Comparison of ENCODE assay signal across 10 cellular contexts in the genomic region with DNA sequence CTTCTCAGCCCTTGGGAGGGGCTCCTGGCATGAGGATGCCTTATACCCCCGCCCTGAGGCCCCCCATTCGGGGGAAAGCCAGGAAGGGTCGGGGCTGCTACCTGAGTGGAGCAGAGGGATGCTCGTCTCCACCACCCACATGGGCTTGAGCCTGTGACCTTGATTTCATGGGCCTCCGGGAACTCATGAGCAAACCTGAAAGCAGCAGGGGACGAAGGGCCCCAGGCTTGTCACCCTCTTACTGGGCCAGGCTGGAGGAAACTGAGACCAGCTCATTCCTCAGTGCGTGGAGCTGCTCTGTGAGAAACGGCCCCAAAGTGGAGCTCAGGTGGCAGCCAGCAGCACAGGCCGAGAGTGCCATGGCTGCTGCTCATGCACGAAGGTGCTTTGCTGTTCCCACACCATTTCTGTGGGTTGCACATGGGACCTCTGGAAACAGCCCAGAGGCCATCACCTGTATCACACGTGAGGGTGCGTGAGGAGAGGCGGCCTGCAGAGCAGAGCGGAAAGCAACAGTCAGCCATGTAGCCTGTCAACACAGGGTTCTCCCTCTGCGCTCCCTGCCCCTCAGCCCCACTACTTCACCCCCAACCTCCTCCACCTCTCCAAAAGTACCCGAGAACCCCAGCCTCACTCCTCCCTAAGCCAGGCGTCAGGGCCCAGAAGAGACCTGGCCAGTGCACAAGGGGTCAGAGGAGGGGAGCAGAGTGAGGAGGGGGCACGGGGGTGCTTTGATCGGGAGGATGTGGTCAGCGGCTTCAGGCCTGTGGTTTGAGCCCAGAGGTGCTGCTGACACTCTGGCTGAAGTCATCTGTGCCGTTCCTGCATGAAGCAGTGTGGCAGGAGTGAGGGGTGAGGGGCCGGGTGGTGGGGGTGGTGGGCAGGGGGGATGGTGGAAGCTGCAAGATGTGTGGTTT. TPM values are rescaled to one million over a fixed set of nuclear protein-coding genes. Genes with fewer than 3 reads are reported as not detected.
DNase-seq lines count a peak whose midpoint lies in the region; ATAC-seq and TF ChIP-seq lines count a peak whose summit lies in the region.
"Had no signal": no experiment of that assay in that cellular context is flagged by ENCODE, and none has a peak within 500 bp of the region (broad histone marks: within the 10 kb centered on the region; RNA-seq: fewer than 3 reads in every experiment).

No MANE protein-coding gene starts in this region.

- H3K27me3 Mint-ChIP-seq in activated CD4-positive, alpha-beta T cell treated with anti-CD3 and anti-CD28 coated beads, Interleukin-2, amount 10 ng/mL, durations not matched to agents 7 days and 5 days, result no peaks in the 10 kb centered on the region

- CTCF ChIA-PET in activated CD4-positive, alpha-beta T cell treated with anti-CD3 and anti-CD28 coated beads, Interleukin-2, amount 10 ng/mL, durations not matched to agents 7 days and 5 days (lab: Charles Lee), result interaction anchor here (0.8 to 5.1 kb wide), 9 partner anchors 8 to 111 kb away, joined by 3 to 63 read pairs (median 4); partner anchors contain the start of gene IL2RB
- CTCF ChIA-PET in RWPE1 (lab: Yijun Ruan, JAX), result no interaction called here

- no peak overlapping the region for H3K4me3 ChIP-seq in upper lobe of left lung

- peaks cover 4% of the 10 kb centered on the region for H3K9me3 Mint-ChIP-seq in activated CD4-positive, alpha-beta T cell treated with anti-CD3 and anti-CD28 coated beads, Interleukin-2, amount 10 ng/mL, durations not matched to agents 7 days and 5 days

- H3K36me3 Mint-ChIP-seq in activated CD4-positive, alpha-beta T cell treated with anti-CD3 and anti-CD28 coated beads, Interleukin-2, amount 10 ng/mL, durations not matched to agents 7 days and 5 days (ENCODE audit: low read depth), result peaks cover 10% of the 10 kb centered on the region

- POLR2A ChIA-PET in activated CD4-positive, alpha-beta T cell treated with anti-CD3 and anti-CD28 coated beads, Interleukin-2, amount 10 ng/mL, durations not matched to agents 7 days and 5 days (lab: Charles Lee), result interaction anchor here (1.0 to 4.3 kb wide), 3 partner anchors 15 to 44 kb away, joined by 3 to 30 read pairs (median 5); partner anchors contain the start of gene IL2RB
- POLR2A ChIA-PET in RWPE1 (lab: Yijun Ruan, JAX; ENCODE audit: low non-redundant PET), result no interaction called here

- 79 to 86% methylated on average over 20 to 22 of the region's 22 CpGs for WGBS in upper lobe of left lung, 2 donors

- H3K27ac ChIP-seq in RWPE1 (no peak overlapping the region), upper lobe of left lung (peak overlapping the region in 2 of 4 donors; percentile 2 to 24)

- H3K36me3 ChIP-seq in upper lobe of left lung, result no peaks in the 10 kb centered on the region

- peak overlapping the region; percentile 93 for H3K27ac Mint-ChIP-seq in activated CD4-positive, alpha-beta T cell treated with anti-CD3 and anti-CD28 coated beads, Interleukin-2, amount 10 ng/mL, durations not matched to agents 7 days and 5 days
- H3K27ac Mint-ChIP-seq: dendritic cell treated with granulocyte-macrophage colony-stimulating factor and Interleukin-4, amounts not matched to agents 40 ng/mL and 50 ng/mL, for 4 days had no signal

- no peak for TF ChIP-seq CTCF in RWPE1 (conservative IDR thresholded peaks at IDR 0.05; ENCODE audit: low read depth)
- TF ChIP-seq CTCF in upper lobe of left lung (IDR thresholded peaks at IDR 0.05), result no peak

- H3K27me3 ChIP-seq in upper lobe of left lung, result no peaks in the 10 kb centered on the region

- peak; percentile 38 for DNase-seq in activated CD4-positive, alpha-beta T cell treated with anti-CD3 and anti-CD28 coated beads, Interleukin-2, amount 10 ng/mL, durations not matched to agents 7 days and 5 days
- peak; percentile 88 for DNase-seq in stimulated activated CD4-positive, alpha-beta T cell treated with anti-CD3 and anti-CD28 coated beads, Interleukin-15, amount 100 ng/mL, for 24 hours
- DNase-seq in RWPE1 (ENCODE audit: low spot score) (no peak), NCI-H1436 (lab: John Stamatoyannopoulos, UW) (no peak), upper lobe of left lung (no peak), AML-193 (lab: John Stamatoyannopoulos, UW) (no peak)
- DNase-seq: RPMI8226 had no signal

- TF ChIP-seq POLR2A in upper lobe of left lung (IDR thresholded peaks at IDR 0.05), result no peak

- H3K4me3 Mint-ChIP-seq in activated CD4-positive, alpha-beta T cell treated with anti-CD3 and anti-CD28 coated beads, Interleukin-2, amount 10 ng/mL, durations not matched to agents 7 days and 5 days, result peak overlapping the region; percentile 24
- H3K4me3 Mint-ChIP-seq: dendritic cell treated with granulocyte-macrophage colony-stimulating factor and Interleukin-4, amounts not matched to agents 40 ng/mL and 50 ng/mL, for 4 days had no signal

- H3K4me1 ChIP-seq in upper lobe of left lung, result peaks cover 13 to 22% (median 16%) of the 10 kb centered on the region in 4 donors

- ATAC-seq in GM18520 (IDR thresholded peaks at IDR 0.05; ENCODE audit: unreplicated experiment) (peak; percentile 28), HG02588 (IDR thresholded peaks at IDR 0.05; ENCODE audit: unreplicated experiment) (peak; percentile 33), upper lobe of left lung (ENCODE audit: low FRiP score in 2 of 2) (no peak)

- TF ChIP-seq EP300 in upper lobe of left lung (IDR thresholded peaks at IDR 0.05), result no peak

- peaks cover 94% of the 10 kb centered on the region for H3K4me1 Mint-ChIP-seq in activated CD4-positive, alpha-beta T cell treated with anti-CD3 and anti-CD28 coated beads, Interleukin-2, amount 10 ng/mL, durations not matched to agents 7 days and 5 days

- H3K9me3 ChIP-seq in upper lobe of left lung, result peaks cover 0 to 4% (median 0%) of the 10 kb centered on the region in 4 donors

RNA-seq across cellular contexts. Expression of gene IL2RB, which starts 14.2 kb away (rescaled TPM):
- total RNA-seq in activated CD4-positive, alpha-beta T cell treated with anti-CD3 and anti-CD28 coated beads, Interleukin-2, amount 10 ng/mL, durations not matched to agents 7 days and 5 days, result 100 to 1,000 TPM; 100 to 115 TPM
- total RNA-seq in upper lobe of left lung, result 1 to 10 TPM; 3.4 to 9.4 (median 5.8) TPM

RNA-seq across cellular contexts. Expression of gene C1QTNF6, which starts 24.2 kb away (rescaled TPM):
- 1 to 10 TPM; 7.6 to 8.3 TPM for total RNA-seq in activated CD4-positive, alpha-beta T cell treated with anti-CD3 and anti-CD28 coated beads, Interleukin-2, amount 10 ng/mL, durations not matched to agents 7 days and 5 days
- total RNA-seq in upper lobe of left lung, result 1 to 10 TPM; 2.1 to 8.4 (median 4.7) TPM

RNA-seq across cellular contexts. Expression of gene SSTR3, which starts 48.4 kb away (rescaled TPM):
- 10 to 100 TPM; 10.1 to 10.2 TPM for total RNA-seq in activated CD4-positive, alpha-beta T cell treated with anti-CD3 and anti-CD28 coated beads, Interleukin-2, amount 10 ng/mL, durations not matched to agents 7 days and 5 days
- total RNA-seq in upper lobe of left lung, result under 1 TPM in 2 of 6 donors, not detected in 4; 0.06 to 0.13 TPM

RNA-seq across cellular contexts. Expression of gene TMPRSS6, which starts 54.4 kb away (rescaled TPM):
- under 1 TPM; 0.50 to 0.73 TPM for total RNA-seq in activated CD4-positive, alpha-beta T cell treated with anti-CD3 and anti-CD28 coated beads, Interleukin-2, amount 10 ng/mL, durations not matched to agents 7 days and 5 days
- 1 to 10 TPM in 5 of 6 donors, under 1 TPM in 1; 0.47 to 8.2 (median 2.0) TPM for total RNA-seq in upper lobe of left lung

Comparison
In these comparisons a context has a peak if more than half of its experiments do, and no peak if none do; other contexts are left out.
1. ATAC-seq: peak in GM18520 (single experiment) and HG02588 (single experiment); none in upper lobe of left lung (0 of 2).
2. DNase-seq: peak in activated CD4-positive, alpha-beta T cell treated with anti-CD3 and anti-CD28 coated beads, Interleukin-2, amount 10 ng/mL, durations not matched to agents 7 days and 5 days (single experiment) and stimulated activated CD4-positive, alpha-beta T cell treated with anti-CD3 and anti-CD28 coated beads, Interleukin-15, amount 100 ng/mL, for 24 hours (single experiment); none in RWPE1 (single experiment), NCI-H1436 (single experiment), upper lobe of left lung (0 of 2) and AML-193 (0 of 2).
3. RNA of gene IL2RB, which starts 14.2 kb away (total RNA-seq): 100 to 115 TPM in activated CD4-positive, alpha-beta T cell treated with anti-CD3 and anti-CD28 coated beads, Interleukin-2, amount 10 ng/mL, durations not matched to agents 7 days and 5 days; 3.4 to 9.4 TPM in upper lobe of left lung; every median in the first group is over 4 times any median in the second.
4. RNA of gene SSTR3, which starts 48.4 kb away (total RNA-seq): 10.1 to 10.2 TPM in activated CD4-positive, alpha-beta T cell treated with anti-CD3 and anti-CD28 coated beads, Interleukin-2, amount 10 ng/mL, durations not matched to agents 7 days and 5 days; 0.06 to 0.13 TPM in upper lobe of left lung; every median in the first group is over 4 times any median in the second.